In the genomic region with DNA sequence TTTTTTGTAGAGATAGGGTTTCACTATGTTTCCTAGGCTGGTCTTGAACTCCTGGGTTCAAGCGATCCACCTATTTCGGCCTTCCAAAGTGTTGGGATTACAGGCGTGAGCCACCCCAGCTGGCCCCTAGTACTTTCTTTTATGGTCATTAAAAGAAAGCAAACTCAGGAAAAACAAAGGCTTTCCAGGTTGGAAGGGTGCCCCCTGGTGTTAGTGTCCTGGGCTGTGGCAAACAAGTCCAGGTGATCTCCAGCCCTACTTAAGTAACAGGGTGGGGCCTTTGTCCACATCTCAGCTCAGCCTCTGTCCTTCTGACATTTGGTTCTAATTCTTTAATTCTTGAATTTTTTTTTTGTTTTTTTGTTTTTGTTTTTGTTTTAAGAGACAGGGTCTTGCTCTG, we compare ENCODE assay signal across 9 cellular contexts. TPM values are rescaled to one million over a fixed set of nuclear protein-coding genes. Genes with fewer than 3 reads are reported as not detected.
DNase-seq lines count a peak whose midpoint lies in the region; ATAC-seq and TF ChIP-seq lines count a peak whose summit lies in the region.
"Had no signal": no experiment of that assay in that cellular context is flagged by ENCODE, and none has a peak within 500 bp of the region (broad histone marks: within the 10 kb centered on the region; RNA-seq: fewer than 3 reads in every experiment).

No MANE protein-coding gene starts in this region.

- H2AK5ac ChIP-seq in IMR-90 (ENCODE audit: low read depth, low read length) = no peak overlapping the region

- H3K9me3 ChIP-seq in DOHH2 (ENCODE audit: control insufficient read depth, insufficient read depth, low read length) = no peaks in the 10 kb centered on the region
- H3K9me3 ChIP-seq in IMR-90 (ENCODE audit: control insufficient read depth, insufficient read depth, low read length) = no peaks in the 10 kb centered on the region
- no peaks in the 10 kb centered on the region for H3K9me3 ChIP-seq in iPS DF 6.9 (ENCODE audit: control insufficient read depth, insufficient read depth, low read length)
- H3K9me3 ChIP-seq in testis = no peaks in the 10 kb centered on the region

- H3K4me3 ChIP-seq in DOHH2 (ENCODE audit: low read length) (no peak overlapping the region), IMR-90 (ENCODE audit: insufficient read depth, low read depth, low read length) (no peak overlapping the region), iPS DF 6.9 (ENCODE audit: low read length) (no peak overlapping the region), testis (no peak overlapping the region)

- peaks cover 34 to 91% of the 10 kb centered on the region in 2 experiments for H3K79me1 ChIP-seq in IMR-90 (ENCODE audit: low read depth in 1 of 2, low read length in 2 of 2)

- H3K56ac ChIP-seq in IMR-90 (ENCODE audit: extremely low read depth, insufficient read depth, low read length) = no peak overlapping the region

- intact Hi-C loops in IMR-90 (cut with micrococcal nuclease) (no loop called here), testis (cut with DNase I; ENCODE audit: low total_unique reads) (no loop called here)

- H4K8ac ChIP-seq in IMR-90 (ENCODE audit: low read depth in 2 of 2, low read length in 2 of 2) = no peak overlapping the region; a peak in 1 of 4 replicates

- no peak overlapping the region for H4K5ac ChIP-seq in IMR-90 (ENCODE audit: low read depth, low read length)

- H3K36me3 ChIP-seq in DOHH2 (ENCODE audit: control insufficient read depth, low read length) = no peaks in the 10 kb centered on the region
- H3K36me3 ChIP-seq in IMR-90 (ENCODE audit: control insufficient read depth, insufficient read depth, low read length) = peaks cover 72% of the 10 kb centered on the region
- peaks cover 15% of the 10 kb centered on the region for H3K36me3 ChIP-seq in iPS DF 6.9 (ENCODE audit: control insufficient read depth, insufficient read depth, low read length)
- no peaks in the 10 kb centered on the region for H3K36me3 ChIP-seq in testis (ENCODE audit: low read depth, missing control alignments)

- no peak overlapping the region for H2AFZ ChIP-seq in IMR-90 (replicated peaks; ENCODE audit: low read length, poor library complexity)

- no CpG with 5 or more reads among the region's 3 CpGs for WGBS in IMR-90 (ENCODE audit: extremely low coverage in 2 of 2, insufficient read length in 1 of 2), 2 experiments
- WGBS in iPS DF 6.9 (ENCODE audit: insufficient coverage, insufficient read length) = no CpG with 5 or more reads among the region's 3 CpGs
- 83 to 86% methylated on average over 3 of the region's 3 CpGs for WGBS in testis, 2 donors

- H2BK20ac ChIP-seq in IMR-90 (ENCODE audit: low read depth, low read length) = no peak overlapping the region

- no peak overlapping the region for H3K14ac ChIP-seq in IMR-90 (replicated peaks; ENCODE audit: low read depth, low read length)

- H2BK120ac ChIP-seq in IMR-90 (ENCODE audit: low read depth, low read length) = no peak overlapping the region

- POLR2A ChIA-PET in IMR-90 (lab: Charles Lee; ENCODE audit: unreplicated experiment) = interaction anchor here (0.6 to 0.7 kb wide), 2 partner anchors 152 to 758 kb away, joined by 4 to 7 read pairs; no protein-coding TSS in a partner anchor

- in situ Hi-C loops in IMR-90 (cut with MboI; ENCODE audit: low sequenced_read_pairs) = no loop called here

- H3K4me2 ChIP-seq in DOHH2 (ENCODE audit: low read length) (no peak overlapping the region), IMR-90 (ENCODE audit: low read depth, low read length) (peak overlapping the region; percentile 18)

- no peak overlapping the region for H2BK5ac ChIP-seq in IMR-90 (ENCODE audit: low read depth, low read length, poor library complexity, severe bottlenecking)

- H3K27me3 ChIP-seq in DOHH2 (ENCODE audit: control insufficient read depth, low read length) = peaks cover 42% of the 10 kb centered on the region
- H3K27me3 ChIP-seq in IMR-90 (ENCODE audit: control insufficient read depth, insufficient read depth, low read length) = no peaks in the 10 kb centered on the region
- H3K27me3 ChIP-seq in iPS DF 6.9 (ENCODE audit: control insufficient read depth, insufficient read depth, low read length) = no peaks in the 10 kb centered on the region
- no peaks in the 10 kb centered on the region for H3K27me3 ChIP-seq in testis

- H2BK15ac ChIP-seq in IMR-90 (ENCODE audit: low read depth, low read length) = no peak overlapping the region

- TF ChIP-seq POLR2A in IMR-90 (IDR thresholded peaks at IDR 0.05; ENCODE audit: low read depth, low read length) (no peak), testis (IDR thresholded peaks at IDR 0.05) (no peak)

- H3K4me1 ChIP-seq in DOHH2 (ENCODE audit: control insufficient read depth, low read length) = peaks cover 5% of the 10 kb centered on the region
- peaks cover 51% of the 10 kb centered on the region for H3K4me1 ChIP-seq in IMR-90 (ENCODE audit: control insufficient read depth, insufficient read depth, low read length)
- peaks cover 2% of the 10 kb centered on the region; the same call in 1 of the 2 replicates for H3K4me1 ChIP-seq in iPS DF 6.9 (ENCODE audit: control insufficient read depth, insufficient read depth, low read length)
- peaks cover 64% of the 10 kb centered on the region for H3K4me1 ChIP-seq in testis

- no peak; the same call in 1 of the 2 replicates for TF ChIP-seq RAD21 in IMR-90 (IDR thresholded peaks at IDR 0.05; ENCODE audit: low read length)

- BruUV-seq in IMR-90 (replicated peaks; lab: Mats Ljungman, UMichigan) = no TSS peak

- H3K9ac ChIP-seq in IMR-90 (ENCODE audit: low read depth, low read length) = no peak overlapping the region

- no peaks in the 10 kb centered on the region for H3K79me2 ChIP-seq in DOHH2 (ENCODE audit: control insufficient read depth, low read length)

- TF ChIP-seq CTCF in DOHH2 (IDR thresholded peaks at IDR 0.05; ENCODE audit: low read depth, low read length, poor library complexity, severe bottlenecking) (peak; percentile 64), IMR-90 (conservative IDR thresholded peaks at IDR 0.05; ENCODE audit: low read depth, low read length) (peak; percentile 49), testis (IDR thresholded peaks at IDR 0.05) (peak in 2 of 3 experiments; percentile 8 to 40), omental fat pad (IDR thresholded peaks at IDR 0.05) (no peak)

- peaks cover 54% of the 10 kb centered on the region for H3K9me1 ChIP-seq in IMR-90 (ENCODE audit: insufficient read depth, low read length)

- H3K9me2 ChIP-seq in DOHH2 (replicated peaks; ENCODE audit: control insufficient read depth, low read length) = no peaks in the 10 kb centered on the region

- no peak overlapping the region for H2AK9ac ChIP-seq in IMR-90 (replicated peaks; ENCODE audit: low read depth, low read length, poor library complexity)

- H4K20me1 ChIP-seq in DOHH2 (ENCODE audit: control insufficient read depth, insufficient read depth, low read depth, low read length) (no peaks in the 10 kb centered on the region), IMR-90 (ENCODE audit: insufficient read depth, low read length) (peaks cover 90% of the 10 kb centered on the region)

- no peak overlapping the region for H3K18ac ChIP-seq in IMR-90 (ENCODE audit: low read depth, low read length)

- DNase-seq in IMR-90 = peak; percentile 45
- peak; percentile 41 for DNase-seq in activated CD8-positive, alpha-beta memory T cell treated with anti-CD3 and anti-CD28 coated beads, Interleukin-2, amount 50 U/mL, for 4 hours
- DNase-seq in iPS DF 6.9 (ENCODE audit: low read depth, low spot score) = peak; percentile 47
- DNase-seq in testis = no peak
- no peak for DNase-seq in A172 (ENCODE audit: low spot score)
- no peak for DNase-seq in omental fat pad (ENCODE audit: low spot score)

- no peaks in the 10 kb centered on the region for H3F3A ChIP-seq in DOHH2 (ENCODE audit: control insufficient read depth, insufficient read depth)

- H3K27ac ChIP-seq in DOHH2 (ENCODE audit: low read depth, low read length) = no peak overlapping the region
- H3K27ac ChIP-seq in IMR-90 (ENCODE audit: insufficient read depth, low read length) = peak overlapping the region; percentile 56; the same call in 1 of the 2 replicates
- no peak overlapping the region for H3K27ac ChIP-seq in iPS DF 6.9 (ENCODE audit: low read length)
- H3K27ac ChIP-seq in testis = peak overlapping the region in 1 of 2 donors; percentile 83

- ATAC-seq in IMR-90 (ENCODE audit: low read depth) (no peak), GM21786 (IDR thresholded peaks at IDR 0.05; ENCODE audit: unreplicated experiment) (no peak), omental fat pad (ENCODE audit: low FRiP score) (no peak)

- CTCF ChIA-PET in IMR-90 (lab: Yijun Ruan, JAX) = interaction anchor here (0.7 to 0.9 kb wide), 3 partner anchors 22 to 83 kb away, joined by 3 to 4 read pairs (median 4); no protein-coding TSS in a partner anchor

- no peak overlapping the region; the same call in 1 of the 2 replicates for H3K23ac ChIP-seq in IMR-90 (ENCODE audit: low read depth, low read length)

- dilution Hi-C loops in IMR-90 (cut with HindIII; ENCODE audit: low sequenced_read_pairs, unreplicated experiment) = no loop called here

- no peak overlapping the region for H3K4ac ChIP-seq in IMR-90 (ENCODE audit: low read depth, low read length)

- H4K91ac ChIP-seq in IMR-90 (ENCODE audit: insufficient read depth, low read depth, low read length) = no peak overlapping the region; the same call in 1 of the 2 replicates

TF ChIP-seq in IMR-90, 13 proteins besides CTCF, POLR2A, EP300 and RAD21 (continues in another document):
- no peak for TF ChIP-seq MXI1 (IDR thresholded peaks at IDR 0.05; ENCODE audit: borderline replicate concordance, low read depth, low read length)

RNA-seq across cellular contexts. Expression of a gene that starts 6.9 kb away (rescaled TPM):
- total RNA-seq in IMR-90 (2012; rRNA removed) (257 and 308 TPM in 2 replicates), testis (10 to 100 TPM; 67.9 to 76.7 TPM), omental fat pad (100 to 1,000 TPM; 352 to 633 (median 429) TPM)
- polyA plus RNA-seq in IMR-90 (2012; rRNA removed) (1,187 TPM in 2 replicates), testis (ENCODE audit: insufficient read depth, low read depth, low replicate concordance) (317 TPM)
- 1,397 and 1,707 TPM in 2 replicates for polyA plus RNA-seq in IMR-90 (2012; cell fraction: cytosol; rRNA removed)
- polyA plus RNA-seq in IMR-90 (2012; cell fraction: nucleus; rRNA removed; ENCODE audit: low replicate concordance) = 452 and 510 TPM in 2 replicates
- total RNA-seq in A172 (2014; rRNA removed; shearing (Covaris generic)) = 2.9 and 6.6 TPM in 2 replicates

RNA-seq across cellular contexts. Expression of a gene that starts 32.5 kb away (rescaled TPM):
- total RNA-seq in IMR-90 (2012; rRNA removed) (68.5 and 118 TPM in 2 replicates), testis (10 to 100 TPM; 65.0 to 94.9 TPM), omental fat pad (10 to 100 TPM in 1 of 4 donors, 1 to 10 TPM in 2, under 1 TPM in 1; 0.65 to 12.7 (median 2.3) TPM)
- polyA plus RNA-seq in IMR-90 (2012; rRNA removed) (40.2 and 43.4 TPM in 2 replicates), testis (ENCODE audit: insufficient read depth, low read depth, low replicate concordance) (75.3 TPM)
- 3.3 and 5.3 TPM in 2 replicates for polyA plus RNA-seq in IMR-90 (2012; cell fraction: cytosol; rRNA removed)
- 2.7 and 19.5 TPM in 2 replicates for polyA plus RNA-seq in IMR-90 (2012; cell fraction: nucleus; rRNA removed; ENCODE audit: low replicate concordance)
- total RNA-seq in A172 (2014; rRNA removed; shearing (Covaris generic)) = 227 and 241 TPM in 2 replicates

RNA-seq across cellular contexts. Expression of a gene that starts 51.2 kb away (rescaled TPM):
- total RNA-seq in IMR-90 (2012; rRNA removed) = 0.28 TPM in 1 of 2 replicates, not detected in the other
- 0.07 TPM in 1 of 2 replicates, not detected in the other for polyA plus RNA-seq in IMR-90 (2012; rRNA removed)
- polyA plus RNA-seq in IMR-90 (2012; cell fraction: cytosol; rRNA removed) = 0.07 and 0.08 TPM in 2 replicates
- 0.33 and 0.57 TPM in 2 replicates for polyA plus RNA-seq in IMR-90 (2012; cell fraction: nucleus; rRNA removed; ENCODE audit: low replicate concordance)
- total RNA-seq in testis = under 1 TPM; 0.12 to 0.16 TPM
- 0.09 TPM for polyA plus RNA-seq in testis (ENCODE audit: insufficient read depth, low read depth, low replicate concordance)
- 0.02 and 0.14 TPM in 2 replicates for total RNA-seq in A172 (2014; rRNA removed; shearing (Covaris generic))
- total RNA-seq in omental fat pad = 1 to 10 TPM in 2 of 4 donors, not detected in 2; 1.8 to 2.1 TPM
- polyA plus RNA-seq: neural cell had no signal

Comparison
In these comparisons a context has a peak if more than half of its experiments do, and no peak if none do; other contexts are left out.
1. CTCF ChIP-seq: peak in DOHH2 (single experiment), IMR-90 (single experiment) and testis (2 of 3); none in omental fat pad (0 of 3).
2. DNase-seq: peak in IMR-90 (single experiment), activated CD8-positive, alpha-beta memory T cell treated with anti-CD3 and anti-CD28 coated beads, Interleukin-2, amount 50 U/mL, for 4 hours (single experiment) and iPS DF 6.9 (single experiment); none in testis (single experiment), A172 (single experiment) and omental fat pad (single experiment).